Comparison of ENCODE assay signal across 7 cellular contexts in genomic region chr4:9670725-9671124, GRCh38.
DNase-seq lines count a peak whose midpoint lies in the region; TF ChIP-seq lines count a peak whose summit lies in the region.
"Not testable (repeated sequence)": the region's sequence is repeated elsewhere in the genome, so short reads cannot be mapped to it uniquely, and the experiment has no call there.

No MANE protein-coding gene starts in this region.

- intact Hi-C loops in sigmoid colon (cut with DNase I): not testable (repeated sequence)

- not testable (repeated sequence) for H4K20me1 ChIP-seq in hepatocyte (ENCODE audit: insufficient read depth, poor library complexity, severe bottlenecking)

- DNase-seq in DMS53 (lab: John Stamatoyannopoulos, UW): peak; percentile 27
- DNase-seq in NCI-H146 (lab: John Stamatoyannopoulos, UW): peak; percentile 27
- DNase-seq in NCI-H2196 (lab: John Stamatoyannopoulos, UW; ENCODE audit: unreplicated experiment): peak; percentile 54
- peak; percentile 25 for DNase-seq in RPMI8226
- peak; percentile 62 to 80 for DNase-seq in erythroblast (lab: John Stamatoyannopoulos, UW)
- peak; percentile 19 for DNase-seq in hepatocyte (ENCODE audit: low spot score)
- peak; percentile 75 for DNase-seq in sigmoid colon

- not testable (repeated sequence) for H3K79me2 ChIP-seq in hepatocyte

- H3K4me2 ChIP-seq in hepatocyte: not testable (repeated sequence)

- TF ChIP-seq CTCF in hepatocyte (IDR thresholded peaks at IDR 0.05; ENCODE audit: poor library complexity); sigmoid colon (IDR thresholded peaks at IDR 0.05): not testable (repeated sequence)

- H3K4me1 ChIP-seq in hepatocyte (ENCODE audit: insufficient read depth); sigmoid colon: not testable (repeated sequence)

- H2AFZ ChIP-seq in hepatocyte: not testable (repeated sequence)

- H3K36me3 ChIP-seq in hepatocyte (replicated peaks; ENCODE audit: insufficient read depth, low read depth); sigmoid colon: not testable (repeated sequence)

- not testable (repeated sequence) for TF ChIP-seq POLR2A in erythroblast (IDR thresholded peaks at IDR 0.05; ENCODE audit: low read length); sigmoid colon (IDR thresholded peaks at IDR 0.05)

- TF ChIP-seq EP300 in sigmoid colon (IDR thresholded peaks at IDR 0.05): not testable (repeated sequence)

- not testable (repeated sequence) for H3K9me2 ChIP-seq in hepatocyte (replicated peaks; ENCODE audit: insufficient read depth)

- H3K9me3 ChIP-seq in hepatocyte (ENCODE audit: low read depth); sigmoid colon: not testable (repeated sequence)

- not testable (repeated sequence) for H3K27me3 ChIP-seq in hepatocyte, sigmoid colon

- H3K4me3 ChIP-seq in hepatocyte, sigmoid colon: not testable (repeated sequence)

- WGBS in hepatocyte (ENCODE audit: low lambda C conversion rate, missing lambda C conversion rate): 87% methylated on average over 10 of the region's 11 CpGs
- WGBS in sigmoid colon, 2 donors: 55 to 58% methylated on average over 10 of the region's 11 CpGs

- H3K27ac ChIP-seq in hepatocyte, sigmoid colon: not testable (repeated sequence)

Comparison
In these comparisons a context has a peak if more than half of its experiments do, and no peak if none do; other contexts are left out.
1. DNase-seq: peak in every context shown above with its lines; median percentile 75 in sigmoid colon; 71 in erythroblast; 54 in NCI-H2196; 27 in DMS53; 27 in NCI-H146; 25 in RPMI8226; 19 in hepatocyte.